ENCODE assay signal across 8 cellular contexts in the genomic region with DNA sequence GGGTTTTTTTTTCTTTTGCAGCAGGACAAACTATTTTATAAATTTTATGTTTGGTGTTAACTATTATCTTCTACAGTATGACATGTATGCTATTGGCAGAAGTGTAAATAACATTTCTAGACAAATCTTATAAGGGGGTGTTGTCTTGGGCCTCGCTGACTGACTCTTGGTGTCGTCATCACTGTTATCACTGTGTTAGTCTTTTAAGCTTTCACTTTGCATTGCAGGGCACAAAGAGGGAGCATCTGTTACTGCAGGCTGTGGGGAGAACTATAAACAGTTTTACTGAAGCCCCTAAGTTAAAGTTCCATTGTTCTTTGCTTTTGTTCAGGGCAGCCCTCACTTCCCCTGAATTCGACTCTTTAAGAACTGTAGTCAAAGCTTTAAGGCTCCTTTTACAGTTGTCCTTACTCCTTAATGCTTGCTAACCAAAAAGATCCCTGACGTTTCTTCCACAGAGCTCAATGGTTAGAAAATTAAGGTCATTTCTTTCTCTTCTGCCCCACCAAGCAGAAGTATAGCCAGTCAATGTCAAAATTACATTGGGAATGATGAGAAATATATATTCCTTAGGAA.
DNase-seq lines count a peak whose midpoint lies in the region; ATAC-seq and TF ChIP-seq lines count a peak whose summit lies in the region.

No MANE protein-coding gene starts in this region.

- no peaks in the 10 kb centered on the region for H3K9me2 ChIP-seq in MM.1S (replicated peaks; ENCODE audit: insufficient read depth, low read length)

- H2AFZ ChIP-seq in MM.1S (ENCODE audit: low read length) = peak overlapping the region; percentile 60
- H2AFZ ChIP-seq in fibroblast of lung (ENCODE audit: low read length) = peak overlapping the region; percentile 83

- H3K4me2 ChIP-seq in MM.1S (ENCODE audit: low read depth, low read length) (peak overlapping the region; percentile 88), fibroblast of lung (ENCODE audit: extremely low read depth, insufficient read depth, low read length) (peak overlapping the region; percentile 79)

- H3K4me1 ChIP-seq in MM.1S (ENCODE audit: low read length) (0 out of 2 replicates have a peak, but pooled peaks cover 3% of the 10 kb centered on the region), fibroblast of lung (ENCODE audit: control insufficient read depth, extremely low read depth, insufficient read depth, low read length) (no peaks in the 10 kb centered on the region), gastrocnemius medialis (peaks cover 41 to 60% of the 10 kb centered on the region in 2 donors)

- H3K27ac ChIP-seq in MM.1S (ENCODE audit: low read length) (no peak overlapping the region), fibroblast of lung (ENCODE audit: insufficient read depth, low read length) (peak overlapping the region; percentile 16), gastrocnemius medialis (peak overlapping the region; percentile 53 to 70 (median 60))

- DNase-seq in NCI-H1694 treated with DMSO at 0.1 percent for 48 hours (lab: John Stamatoyannopoulos, UW) (peak; percentile 22), NCI-H1694 (lab: John Stamatoyannopoulos, UW) (no peak), MM.1S (peak; percentile 56), fibroblast of lung (ENCODE audit: low read depth in 2 of 2) (peak; percentile 33 to 73), gastrocnemius medialis (no peak), activated gamma-delta T cell (lab: John Stamatoyannopoulos, UW) (no peak)
- DNase-seq in activated T-cell treated with anti-CD3 and anti-CD28 coated beads, Interleukin-2, amount 50 U/mL, for 1 hour = no peak
- DNase-seq in stimulated activated CD4-positive, alpha-beta T cell treated with anti-CD3 and anti-CD28 coated beads, Interleukin-4, amount 100 ng/mL, for 4 hours = no peak

- intact Hi-C loops in gastrocnemius medialis (cut with DNase I; ENCODE audit: low total_unique reads) = loop anchor here (2.0 to 10.0 kb wide), 5 partner anchors 179 to 607 kb away; no protein-coding TSS in a partner anchor

- no peaks in the 10 kb centered on the region for H3F3A ChIP-seq in MM.1S (ENCODE audit: insufficient read depth, low read length)

- no peak for ATAC-seq in gastrocnemius medialis

- H3K79me2 ChIP-seq in MM.1S (ENCODE audit: low read length) (no peaks in the 10 kb centered on the region), fibroblast of lung (ENCODE audit: control insufficient read depth, insufficient read depth, low read length) (no peaks in the 10 kb centered on the region)

- H3K27me3 ChIP-seq in MM.1S (replicated peaks; ENCODE audit: insufficient read depth, low read length) = no peaks in the 10 kb centered on the region
- H3K27me3 ChIP-seq in fibroblast of lung (ENCODE audit: control insufficient read depth, insufficient read depth, low read length) = no peaks in the 10 kb centered on the region
- H3K27me3 ChIP-seq in gastrocnemius medialis = no peaks in the 10 kb centered on the region

- in situ Hi-C loops in gastrocnemius medialis (cut with MboI; ENCODE audit: low sequenced_read_pairs in 4 of 4) = loop anchor here in 3 of 4 donors (5.0 to 25.0 kb wide), 4 partner anchors 187 to 484 kb away; no protein-coding TSS in a partner anchor

- H4K20me1 ChIP-seq in MM.1S (ENCODE audit: insufficient read depth, low read length) (no peaks in the 10 kb centered on the region), fibroblast of lung (ENCODE audit: control insufficient read depth, extremely low read depth, insufficient read depth, low read length) (no peaks in the 10 kb centered on the region)

- TF ChIP-seq CTCF in MM.1S (IDR thresholded peaks at IDR 0.05; ENCODE audit: low read length) (no peak), fibroblast of lung (conservative IDR thresholded peaks at IDR 0.05 in 1 of 2, IDR thresholded peaks at IDR 0.05 in 1 of 2; ENCODE audit: low read depth in 1 of 2, low read length in 2 of 2) (no peak), gastrocnemius medialis (IDR thresholded peaks at IDR 0.05 in 4 of 5, conservative IDR thresholded peaks at IDR 0.05 in 1 of 5) (no peak)

- H3K9ac ChIP-seq in MM.1S (ENCODE audit: low read length) (peak overlapping the region; percentile 34; the same call in 1 of the 2 replicates), fibroblast of lung (ENCODE audit: insufficient read depth, low read length) (no peak overlapping the region)

- H3K36me3 ChIP-seq in MM.1S (replicated peaks; ENCODE audit: insufficient read depth, low read length) = no peaks in the 10 kb centered on the region
- no peaks in the 10 kb centered on the region for H3K36me3 ChIP-seq in fibroblast of lung (ENCODE audit: control insufficient read depth, insufficient read depth, low read length)
- H3K36me3 ChIP-seq in gastrocnemius medialis = no peaks in the 10 kb centered on the region

- no peaks in the 10 kb centered on the region for H3K9me3 ChIP-seq in MM.1S (replicated peaks; ENCODE audit: insufficient read depth, low read length)
- no peaks in the 10 kb centered on the region for H3K9me3 ChIP-seq in fibroblast of lung (ENCODE audit: control insufficient read depth, insufficient read depth, low read depth, low read length)
- H3K9me3 ChIP-seq in gastrocnemius medialis = no peaks in the 10 kb centered on the region

- H3K4me3 ChIP-seq in MM.1S (ENCODE audit: low read length) = peak overlapping the region; percentile 55
- peak overlapping the region; percentile 10 to 48 (median 31) for H3K4me3 ChIP-seq in fibroblast of lung (replicated peaks in 1 of 4; ENCODE audit: control extremely low read depth in 1 of 4, insufficient read depth in 1 of 4, low read depth in 3 of 4, low read length in 4 of 4)
- H3K4me3 ChIP-seq in gastrocnemius medialis = no peak overlapping the region

- no peak for TF ChIP-seq POLR2A in gastrocnemius medialis (IDR thresholded peaks at IDR 0.05)

Comparison
In these comparisons a context has a peak if more than half of its experiments do, and no peak if none do; other contexts are left out.
1. DNase-seq: peak in NCI-H1694 treated with DMSO at 0.1 percent for 48 hours (single experiment), MM.1S (single experiment) and fibroblast of lung (2 of 2); none in NCI-H1694 (single experiment), gastrocnemius medialis (0 of 2), activated gamma-delta T cell (single experiment), activated T-cell treated with anti-CD3 and anti-CD28 coated beads, Interleukin-2, amount 50 U/mL, for 1 hour (single experiment) and stimulated activated CD4-positive, alpha-beta T cell treated with anti-CD3 and anti-CD28 coated beads, Interleukin-4, amount 100 ng/mL, for 4 hours (0 of 2).
2. H3K4me3 ChIP-seq: peak in MM.1S (single experiment) and fibroblast of lung (4 of 4); none in gastrocnemius medialis (0 of 4).